ENCODE assay signal across 8 cellular contexts in the genomic region with DNA sequence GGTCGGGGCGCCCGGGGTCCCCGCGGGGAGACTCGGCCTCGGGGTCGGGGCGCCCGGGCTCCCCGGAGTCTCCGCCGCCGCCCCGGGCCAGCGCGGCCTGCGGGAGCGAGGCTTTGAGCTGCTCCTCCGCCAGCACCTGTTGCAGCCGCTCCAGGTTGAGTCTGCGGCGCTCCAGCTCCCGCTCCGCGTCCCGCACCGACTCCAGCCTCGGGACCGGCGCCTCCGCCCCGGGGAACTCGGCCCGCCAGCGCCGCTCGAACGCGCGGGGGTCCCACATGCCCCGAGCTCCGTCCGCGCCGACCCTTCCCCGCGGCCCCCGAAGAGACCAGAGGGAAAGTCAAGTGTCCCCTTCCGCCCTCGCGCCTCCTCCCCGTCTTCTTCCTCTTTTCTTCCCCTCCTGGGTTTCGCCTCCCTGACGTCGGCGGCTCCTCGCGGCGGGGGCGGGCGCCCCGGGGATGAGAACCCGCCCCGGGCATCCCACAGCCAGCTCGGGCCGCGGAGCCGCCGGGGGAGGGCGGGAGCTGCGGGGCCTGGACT. TPM values are rescaled to one million over a fixed set of nuclear protein-coding genes. Genes with fewer than 3 reads are reported as not detected.
DNase-seq lines count a peak whose midpoint lies in the region; ATAC-seq, FAIRE-seq and TF ChIP-seq lines count a peak whose summit lies in the region.

No MANE protein-coding gene starts in this region.

- no peak overlapping the region for H3K4ac ChIP-seq in IMR-90 (ENCODE audit: low read depth, low read length)

- intact Hi-C loops in IMR-90 (cut with micrococcal nuclease) (no loop called here), upper lobe of right lung (cut with DNase I) (no loop called here)

- no peaks in the 10 kb centered on the region for H3K9me1 ChIP-seq in IMR-90 (ENCODE audit: insufficient read depth, low read length)

- H3K9me3 Mint-ChIP-seq in natural killer cell treated with Interleukin-12 subunit alpha and Interleukin-12 subunit beta and Interleukin-15 and Interleukin-18, amount 100 ng/mL, for 72 hours = no peaks in the 10 kb centered on the region

- H3K36me3 ChIP-seq in IMR-90 (ENCODE audit: control insufficient read depth, insufficient read depth, low read length) = no peaks in the 10 kb centered on the region
- H3K36me3 ChIP-seq in upper lobe of right lung = no peaks in the 10 kb centered on the region

- TF ChIP-seq CTCF in IMR-90 (conservative IDR thresholded peaks at IDR 0.05; ENCODE audit: low read depth, low read length) (no peak), upper lobe of right lung (IDR thresholded peaks at IDR 0.05) (no peak)

- H3K4me1 ChIP-seq in IMR-90 (ENCODE audit: control insufficient read depth, insufficient read depth, low read length) (peaks cover 4% of the 10 kb centered on the region), upper lobe of right lung (peaks cover 14% of the 10 kb centered on the region)

- CTCF ChIA-PET in IMR-90 (lab: Yijun Ruan, JAX) = no interaction called here

- H2BK120ac ChIP-seq in IMR-90 (ENCODE audit: low read depth, low read length) = no peak overlapping the region

- no peaks in the 10 kb centered on the region for H3K79me1 ChIP-seq in IMR-90 (ENCODE audit: low read depth in 1 of 2, low read length in 2 of 2)

- peaks cover 2% of the 10 kb centered on the region; the same call in 1 of the 2 replicates for H3K9me3 ChIP-seq in IMR-90 (ENCODE audit: control insufficient read depth, insufficient read depth, low read length)
- no peaks in the 10 kb centered on the region for H3K9me3 ChIP-seq in upper lobe of right lung

- peaks cover 19 to 23% of the 10 kb centered on the region in 2 donors for H3K4me1 Mint-ChIP-seq in natural killer cell treated with Interleukin-12 subunit alpha and Interleukin-12 subunit beta and Interleukin-15 and Interleukin-18, amount 100 ng/mL, for 72 hours (ENCODE audit: low read depth in 2 of 2)

- H3K27me3 Mint-ChIP-seq in natural killer cell treated with Interleukin-12 subunit alpha and Interleukin-12 subunit beta and Interleukin-15 and Interleukin-18, amount 100 ng/mL, for 72 hours = peaks cover 17 to 35% of the 10 kb centered on the region in 2 donors

- no peak overlapping the region for H2BK20ac ChIP-seq in IMR-90 (ENCODE audit: low read depth, low read length)

- no peak overlapping the region for H4K91ac ChIP-seq in IMR-90 (ENCODE audit: insufficient read depth, low read depth, low read length)

- H4K8ac ChIP-seq in IMR-90 (ENCODE audit: low read depth in 2 of 2, low read length in 2 of 2) = no peak overlapping the region

- no peak overlapping the region for H3K27ac Mint-ChIP-seq in natural killer cell treated with Interleukin-12 subunit alpha and Interleukin-12 subunit beta and Interleukin-15 and Interleukin-18, amount 100 ng/mL, for 72 hours

- DNase-seq in AG20443 (ENCODE audit: low spot score) (peak; percentile 76), GM19239 (ENCODE audit: insufficient read length, low spot score) (peak; percentile 94), IMR-90 (no peak), upper lobe of right lung (peak; percentile 93)
- peak; percentile 30 for DNase-seq in activated CD4-positive, alpha-beta T cell treated with anti-CD3 and anti-CD28 coated beads, Interleukin-2, amount 50 U/mL, for 1 hour
- DNase-seq in natural killer cell treated with Interleukin-12 subunit alpha and Interleukin-12 subunit beta and Interleukin-15 and Interleukin-18, amount 100 ng/mL, for 72 hours (ENCODE audit: low spot score) = peak; percentile 82

- H3K56ac ChIP-seq in IMR-90 (ENCODE audit: extremely low read depth, insufficient read depth, low read length) = no peak overlapping the region

- H3K18ac ChIP-seq in IMR-90 (ENCODE audit: low read depth, low read length) = no peak overlapping the region

- POLR2A ChIA-PET in IMR-90 (lab: Charles Lee; ENCODE audit: unreplicated experiment) = interaction anchor here (0.6 kb wide), 3 partner anchors 196 to 342 kb away, joined by 3 to 6 read pairs (median 3); no protein-coding TSS in a partner anchor

- peak; percentile 68 for ATAC-seq in IMR-90 (ENCODE audit: low read depth)
- ATAC-seq in esophagus mucosa = peak; percentile 20
- peak; percentile 65 to 86 for ATAC-seq in natural killer cell treated with Interleukin-12 subunit alpha and Interleukin-12 subunit beta and Interleukin-15 and Interleukin-18, amount 100 ng/mL, for 72 hours
- ATAC-seq in upper lobe of right lung = peak; percentile 87
- no peak for ATAC-seq in GM18861 (IDR thresholded peaks at IDR 0.05; ENCODE audit: unreplicated experiment)

- peak overlapping the region; percentile 53 for H3K4me2 ChIP-seq in IMR-90 (ENCODE audit: low read depth, low read length)

- no peak overlapping the region for H3K9ac ChIP-seq in IMR-90 (ENCODE audit: low read depth, low read length)

- peak overlapping the region; percentile 92 for H3K4me3 Mint-ChIP-seq in natural killer cell treated with Interleukin-12 subunit alpha and Interleukin-12 subunit beta and Interleukin-15 and Interleukin-18, amount 100 ng/mL, for 72 hours

- dilution Hi-C loops in IMR-90 (cut with HindIII; ENCODE audit: low sequenced_read_pairs, unreplicated experiment) = no loop called here

- 1% methylated on average over 37 of the region's 72 CpGs; no CpG with 5 or more reads in 1 of the 2 experiments for WGBS in IMR-90 (ENCODE audit: extremely low coverage in 2 of 2, insufficient read length in 1 of 2), 2 experiments

- H2AK9ac ChIP-seq in IMR-90 (replicated peaks; ENCODE audit: low read depth, low read length, poor library complexity) = no peak overlapping the region

- H2BK15ac ChIP-seq in IMR-90 (ENCODE audit: low read depth, low read length) = no peak overlapping the region

- peaks cover 6% of the 10 kb centered on the region for H4K20me1 ChIP-seq in IMR-90 (ENCODE audit: insufficient read depth, low read length)

- no peak overlapping the region for H3K23ac ChIP-seq in IMR-90 (ENCODE audit: low read depth, low read length)

- no TSS peak for BruUV-seq in IMR-90 (replicated peaks; lab: Mats Ljungman, UMichigan)

- FAIRE-seq in GM19239 (lab: Jason Lieb, UNC) = peak; percentile 96

- no peak overlapping the region for H3K14ac ChIP-seq in IMR-90 (replicated peaks; ENCODE audit: low read depth, low read length)

- H3K4me3 ChIP-seq in IMR-90 (ENCODE audit: insufficient read depth, low read depth, low read length) (peak overlapping the region; percentile 35), upper lobe of right lung (peak overlapping the region; percentile 62)

- no peak overlapping the region for H4K5ac ChIP-seq in IMR-90 (ENCODE audit: low read depth, low read length)

- H3K36me3 Mint-ChIP-seq in natural killer cell treated with Interleukin-12 subunit alpha and Interleukin-12 subunit beta and Interleukin-15 and Interleukin-18, amount 100 ng/mL, for 72 hours = no peaks in the 10 kb centered on the region

- no peak for TF ChIP-seq POLR2A in IMR-90 (IDR thresholded peaks at IDR 0.05; ENCODE audit: low read depth, low read length)

- H3K27ac ChIP-seq in IMR-90 (ENCODE audit: insufficient read depth, low read length) (no peak overlapping the region), upper lobe of right lung (peak overlapping the region; percentile 55)

- H2AK5ac ChIP-seq in IMR-90 (ENCODE audit: low read depth, low read length) = no peak overlapping the region

- in situ Hi-C loops in IMR-90 (cut with MboI; ENCODE audit: low sequenced_read_pairs) = no loop called here

- H2BK5ac ChIP-seq in IMR-90 (ENCODE audit: low read depth, low read length, poor library complexity, severe bottlenecking) = no peak overlapping the region

- peaks cover 61% of the 10 kb centered on the region for H3K27me3 ChIP-seq in IMR-90 (ENCODE audit: control insufficient read depth, insufficient read depth, low read length)
- H3K27me3 ChIP-seq in upper lobe of right lung = peaks cover 8% of the 10 kb centered on the region

- no peak for TF ChIP-seq RAD21 in IMR-90 (IDR thresholded peaks at IDR 0.05; ENCODE audit: low read length)

- H2AFZ ChIP-seq in IMR-90 (replicated peaks; ENCODE audit: low read length, poor library complexity) = peak overlapping the region; percentile 78

TF ChIP-seq in IMR-90, 13 proteins besides CTCF, POLR2A, EP300 and RAD21 (continues in another document):
- TF ChIP-seq BHLHE40 (IDR thresholded peaks at IDR 0.05; ENCODE audit: low read depth, low read length) (no peak), RCOR1 (IDR thresholded peaks at IDR 0.05; ENCODE audit: insufficient replicate concordance, low read length) (no peak), CHD1 (IDR thresholded peaks at IDR 0.05; ENCODE audit: low read depth, low read length) (no peak)
- TF ChIP-seq, protein P1, sequence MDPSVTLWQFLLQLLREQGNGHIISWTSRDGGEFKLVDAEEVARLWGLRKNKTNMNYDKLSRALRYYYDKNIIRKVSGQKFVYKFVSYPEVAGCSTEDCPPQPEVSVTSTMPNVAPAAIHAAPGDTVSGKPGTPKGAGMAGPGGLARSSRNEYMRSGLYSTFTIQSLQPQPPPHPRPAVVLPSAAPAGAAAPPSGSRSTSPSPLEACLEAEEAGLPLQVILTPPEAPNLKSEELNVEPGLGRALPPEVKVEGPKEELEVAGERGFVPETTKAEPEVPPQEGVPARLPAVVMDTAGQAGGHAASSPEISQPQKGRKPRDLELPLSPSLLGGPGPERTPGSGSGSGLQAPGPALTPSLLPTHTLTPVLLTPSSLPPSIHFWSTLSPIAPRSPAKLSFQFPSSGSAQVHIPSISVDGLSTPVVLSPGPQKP (IDR thresholded peaks at IDR 0.05; ENCODE audit: borderline replicate concordance, low read depth, low read length) = no peak

RNA-seq across cellular contexts. Expression of gene BHLHA9, which starts 40.8 kb away (rescaled TPM):
- total RNA-seq in IMR-90 (2012; rRNA removed) (not detected in 2 replicates), esophagus mucosa (not detected), upper lobe of right lung (not detected)
- not detected in 2 replicates for polyA plus RNA-seq in IMR-90 (2012; rRNA removed)
- polyA plus RNA-seq in IMR-90 (2012; cell fraction: cytosol; rRNA removed) = not detected in 2 replicates
- polyA plus RNA-seq in IMR-90 (2012; cell fraction: nucleus; rRNA removed; ENCODE audit: low replicate concordance) = not detected in 2 replicates
- total RNA-seq in natural killer cell treated with Interleukin-12 subunit alpha and Interleukin-12 subunit beta and Interleukin-15 and Interleukin-18, amount 100 ng/mL, for 72 hours = not detected

RNA-seq across cellular contexts. Expression of gene ABR, which starts 49.6 kb away (rescaled TPM):
- 24.7 and 28.3 TPM in 2 replicates for total RNA-seq in IMR-90 (2012; rRNA removed)
- polyA plus RNA-seq in IMR-90 (2012; rRNA removed) = 79.7 and 111 TPM in 2 replicates
- 97.0 and 129 TPM in 2 replicates for polyA plus RNA-seq in IMR-90 (2012; cell fraction: cytosol; rRNA removed)
- 96.8 and 177 TPM in 2 replicates for polyA plus RNA-seq in IMR-90 (2012; cell fraction: nucleus; rRNA removed; ENCODE audit: low replicate concordance)
- 94.5 TPM for total RNA-seq in esophagus mucosa
- total RNA-seq in natural killer cell treated with Interleukin-12 subunit alpha and Interleukin-12 subunit beta and Interleukin-15 and Interleukin-18, amount 100 ng/mL, for 72 hours = 10 to 100 TPM; 79.1 to 80.5 TPM
- total RNA-seq in upper lobe of right lung = 185 TPM

RNA-seq across cellular contexts. Expression of gene TRARG1, which starts 50.0 kb away (rescaled TPM):
- not detected in 2 replicates for total RNA-seq in IMR-90 (2012; rRNA removed)
- not detected in 2 replicates for polyA plus RNA-seq in IMR-90 (2012; rRNA removed)
- polyA plus RNA-seq in IMR-90 (2012; cell fraction: cytosol; rRNA removed) = not detected in 2 replicates
- not detected in 2 replicates for polyA plus RNA-seq in IMR-90 (2012; cell fraction: nucleus; rRNA removed; ENCODE audit: low replicate concordance)
- not detected for total RNA-seq in esophagus mucosa
- total RNA-seq in natural killer cell treated with Interleukin-12 subunit alpha and Interleukin-12 subunit beta and Interleukin-15 and Interleukin-18, amount 100 ng/mL, for 72 hours = not detected
- total RNA-seq in upper lobe of right lung = not detected
